ENCODE assay signal across 1 cellular context in the genomic region with DNA sequence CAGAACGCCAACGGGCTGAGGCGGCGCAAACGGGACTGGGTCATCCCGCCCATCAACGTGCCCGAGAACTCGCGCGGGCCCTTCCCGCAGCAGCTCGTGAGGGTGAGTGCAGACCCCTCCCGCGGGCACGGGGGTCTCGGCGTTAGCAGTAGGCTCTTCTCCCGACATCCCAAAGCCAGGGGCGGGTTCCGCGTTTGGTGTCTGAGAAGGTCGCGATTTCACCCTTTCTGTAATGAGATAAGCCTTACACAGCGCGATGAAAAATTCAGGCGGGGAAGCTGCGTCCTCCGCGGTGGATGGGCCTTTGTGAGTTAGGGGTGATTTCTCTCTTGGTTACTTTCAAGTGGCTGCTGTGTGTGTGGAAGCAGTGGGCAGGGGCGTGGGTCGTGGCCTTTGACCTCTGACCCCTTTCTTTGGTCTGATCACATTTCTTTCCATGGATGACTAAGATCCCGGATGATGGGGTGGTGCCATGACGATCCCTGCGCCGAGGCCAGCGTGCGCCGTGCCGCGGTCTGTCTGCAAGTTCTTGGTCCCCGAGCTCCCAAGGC.
TF ChIP-seq lines count a peak whose summit lies in the region.

No MANE protein-coding gene starts in this region.

TF ChIP-seq in K562, 482 proteins besides CTCF, POLR2A, EP300 and RAD21:
- TF ChIP-seq, protein P1, sequence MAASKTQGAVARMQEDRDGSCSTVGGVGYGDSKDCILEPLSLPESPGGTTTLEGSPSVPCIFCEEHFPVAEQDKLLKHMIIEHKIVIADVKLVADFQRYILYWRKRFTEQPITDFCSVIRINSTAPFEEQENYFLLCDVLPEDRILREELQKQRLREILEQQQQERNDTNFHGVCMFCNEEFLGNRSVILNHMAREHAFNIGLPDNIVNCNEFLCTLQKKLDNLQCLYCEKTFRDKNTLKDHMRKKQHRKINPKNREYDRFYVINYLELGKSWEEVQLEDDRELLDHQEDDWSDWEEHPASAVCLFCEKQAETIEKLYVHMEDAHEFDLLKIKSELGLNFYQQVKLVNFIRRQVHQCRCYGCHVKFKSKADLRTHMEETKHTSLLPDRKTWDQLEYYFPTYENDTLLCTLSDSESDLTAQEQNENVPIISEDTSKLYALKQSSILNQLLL (CRISPR knock-in tag; IDR thresholded peaks at IDR 0.05; ENCODE audit: borderline replicate concordance) = no peak
- TF ChIP-seq NR2C1 (IDR thresholded peaks at IDR 0.05) (peak; percentile 61), NR2C1 (tag; IDR thresholded peaks at IDR 0.05) (peak; percentile 63)
TF ChIP-seq in K562: peak in this region for 1.
